8 cellular contexts compared by ENCODE assay signal in genomic region chr3:100708989-100709839, GRCh38. TPM values are rescaled to one million over a fixed set of nuclear protein-coding genes. Genes with fewer than 3 reads are reported as not detected.
DNase-seq lines count a peak whose midpoint lies in the region; ATAC-seq and TF ChIP-seq lines count a peak whose summit lies in the region.

Gene TFG, plus strand, starts transcription at chr3:100709494. Its CDS starts 4,192 bp downstream, at chr3:100713686.

- H3K36me3 Mint-ChIP-seq in progenitor cell of endocrine pancreas (ENCODE audit: insufficient read depth): peaks cover 14% of the 10 kb centered on the region

- DNase-seq in NCI-H187 (lab: John Stamatoyannopoulos, UW) (peak; percentile 91 to 94), T-helper 2 cell (peak; percentile 94 to 99 (median 96)), left ventricle myocardium inferior (peak; percentile 98), progenitor cell of endocrine pancreas (ENCODE audit: low spot score, unreplicated experiment) (peak; percentile 97), ureter (ENCODE audit: low spot score) (peak; percentile 99)

- H3K4me3 Mint-ChIP-seq in progenitor cell of endocrine pancreas (ENCODE audit: low read depth): peak within 1 kb of the TSS; percentile 88

- peaks cover 6% of the 10 kb centered on the region for H3K9me3 Mint-ChIP-seq in progenitor cell of endocrine pancreas (ENCODE audit: low read depth)

- peak; percentile 94 for ATAC-seq in GM18498 (IDR thresholded peaks at IDR 0.05; ENCODE audit: unreplicated experiment)
- peak; percentile 92 for ATAC-seq in HG02938 (IDR thresholded peaks at IDR 0.05; ENCODE audit: unreplicated experiment)

- H3K4me3 ChIP-seq in left ventricle myocardium inferior: peak within 1 kb of the TSS; percentile 82

- H3K27me3 Mint-ChIP-seq in progenitor cell of endocrine pancreas: peaks cover 38% of the 10 kb centered on the region

- H3K9me3 ChIP-seq in left ventricle myocardium inferior (replicated peaks): no peaks in the 10 kb centered on the region

- H3K4me1 ChIP-seq in left ventricle myocardium inferior: peaks cover 50% of the 10 kb centered on the region

- H3K27ac ChIP-seq in angular gyrus (ENCODE audit: low read depth, low read length) (peak within 1 kb of the TSS; percentile 76), left ventricle myocardium inferior (replicated peaks) (peak within 1 kb of the TSS; percentile 96)

- H3K4me1 Mint-ChIP-seq in progenitor cell of endocrine pancreas (ENCODE audit: low read depth): peaks cover 21% of the 10 kb centered on the region

- peak within 1 kb of the TSS; percentile 97 for H3K27ac Mint-ChIP-seq in progenitor cell of endocrine pancreas

- H3K27me3 ChIP-seq in left ventricle myocardium inferior (ENCODE audit: low read depth): peaks cover 8% of the 10 kb centered on the region

- intact Hi-C loops in left ventricle myocardium inferior (cut with micrococcal nuclease): no loop called here

- TF ChIP-seq CTCF in left ventricle myocardium inferior (IDR thresholded peaks at IDR 0.05; ENCODE audit: borderline replicate concordance) (no peak), progenitor cell of endocrine pancreas (IDR thresholded peaks at IDR 0.05; ENCODE audit: unreplicated experiment) (no peak)

- peaks cover 7% of the 10 kb centered on the region for H3K36me3 ChIP-seq in left ventricle myocardium inferior

RNA-seq across cellular contexts. Expression of gene TFG, which starts in this region (rescaled TPM):
- total RNA-seq in left ventricle myocardium inferior: 114 TPM
- total RNA-seq in progenitor cell of endocrine pancreas: 108 and 111 TPM in 2 replicates
- 86.9 TPM for total RNA-seq in ureter

Comparison
In these comparisons a context has a peak if more than half of its experiments do, and no peak if none do; other contexts are left out.
1. Peak in every context shown above with its lines: DNase-seq, ATAC-seq, H3K4me3 ChIP-seq and H3K27ac ChIP-seq.